In the genomic region with DNA sequence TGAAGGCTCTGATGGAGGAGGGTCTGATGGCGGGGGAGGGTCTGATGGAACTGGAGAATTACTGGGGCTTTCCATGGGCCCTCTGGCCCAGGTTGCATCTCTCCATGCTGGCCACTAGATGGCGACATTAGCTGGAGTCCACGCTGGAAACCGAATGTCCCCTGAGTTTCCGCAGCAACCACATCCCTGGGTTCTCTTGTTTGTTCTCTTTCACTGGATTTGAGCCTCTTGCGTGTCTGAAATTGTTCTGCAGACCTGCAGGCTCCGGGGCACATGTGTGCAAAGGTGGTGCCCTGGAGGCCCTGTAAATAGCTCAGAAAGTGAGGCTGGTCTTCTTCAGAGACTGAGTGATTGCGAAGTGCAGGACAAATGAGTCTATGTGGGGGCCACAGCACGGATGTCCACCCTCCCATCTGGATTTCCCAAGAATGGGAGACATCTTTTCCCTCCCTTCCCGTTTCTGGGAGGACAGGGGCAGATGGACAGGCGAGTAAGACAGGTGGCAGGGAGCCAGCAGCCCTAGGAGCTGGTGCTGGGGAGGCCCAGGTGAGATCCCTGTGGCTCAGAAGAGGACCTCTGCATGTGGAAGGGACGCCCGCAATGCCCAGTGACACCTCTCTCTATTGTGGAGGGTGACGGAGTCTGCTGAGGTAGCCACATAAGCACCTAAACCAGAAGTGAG, we compare ENCODE assay signal across 1 cellular context.
TF ChIP-seq lines count a peak whose summit lies in the region.

No MANE protein-coding gene starts in this region.

TF ChIP-seq in HepG2, 621 proteins besides CTCF, POLR2A, EP300 and RAD21 (continued from another document):
- TF ChIP-seq, protein P1, sequence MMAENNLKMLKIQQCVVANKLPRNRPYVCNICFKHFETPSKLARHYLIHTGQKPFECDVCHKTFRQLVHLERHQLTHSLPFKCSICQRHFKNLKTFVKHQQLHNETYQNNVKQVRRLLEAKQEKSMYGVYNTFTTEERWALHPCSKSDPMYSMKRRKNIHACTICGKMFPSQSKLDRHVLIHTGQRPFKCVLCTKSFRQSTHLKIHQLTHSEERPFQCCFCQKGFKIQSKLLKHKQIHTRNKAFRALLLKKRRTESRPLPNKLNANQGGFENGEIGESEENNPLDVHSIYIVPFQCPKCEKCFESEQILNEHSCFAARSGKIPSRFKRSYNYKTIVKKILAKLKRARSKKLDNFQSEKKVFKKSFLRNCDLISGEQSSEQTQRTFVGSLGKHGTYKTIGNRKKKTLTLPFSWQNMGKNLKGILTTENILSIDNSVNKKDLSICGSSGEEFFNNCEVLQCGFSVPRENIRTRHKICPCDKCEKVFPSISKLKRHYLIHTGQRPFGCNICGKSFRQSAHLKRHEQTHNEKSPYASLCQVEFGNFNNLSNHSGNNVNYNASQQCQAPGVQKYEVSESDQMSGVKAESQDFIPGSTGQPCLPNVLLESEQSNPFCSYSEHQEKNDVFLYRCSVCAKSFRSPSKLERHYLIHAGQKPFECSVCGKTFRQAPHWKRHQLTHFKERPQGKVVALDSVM (CRISPR knock-in tag; IDR thresholded peaks at IDR 0.05): no peak
- TF ChIP-seq IKZF4 (CRISPR knock-in tag; IDR thresholded peaks at IDR 0.05; ENCODE audit: borderline replicate concordance, low read depth, not compliant biosample characterization): no peak
- TF ChIP-seq TEAD3 (CRISPR knock-in tag; optimal IDR thresholded peaks at IDR 0.05; ENCODE audit: borderline replicate concordance): peak; percentile 9
- TF ChIP-seq, protein P2, sequence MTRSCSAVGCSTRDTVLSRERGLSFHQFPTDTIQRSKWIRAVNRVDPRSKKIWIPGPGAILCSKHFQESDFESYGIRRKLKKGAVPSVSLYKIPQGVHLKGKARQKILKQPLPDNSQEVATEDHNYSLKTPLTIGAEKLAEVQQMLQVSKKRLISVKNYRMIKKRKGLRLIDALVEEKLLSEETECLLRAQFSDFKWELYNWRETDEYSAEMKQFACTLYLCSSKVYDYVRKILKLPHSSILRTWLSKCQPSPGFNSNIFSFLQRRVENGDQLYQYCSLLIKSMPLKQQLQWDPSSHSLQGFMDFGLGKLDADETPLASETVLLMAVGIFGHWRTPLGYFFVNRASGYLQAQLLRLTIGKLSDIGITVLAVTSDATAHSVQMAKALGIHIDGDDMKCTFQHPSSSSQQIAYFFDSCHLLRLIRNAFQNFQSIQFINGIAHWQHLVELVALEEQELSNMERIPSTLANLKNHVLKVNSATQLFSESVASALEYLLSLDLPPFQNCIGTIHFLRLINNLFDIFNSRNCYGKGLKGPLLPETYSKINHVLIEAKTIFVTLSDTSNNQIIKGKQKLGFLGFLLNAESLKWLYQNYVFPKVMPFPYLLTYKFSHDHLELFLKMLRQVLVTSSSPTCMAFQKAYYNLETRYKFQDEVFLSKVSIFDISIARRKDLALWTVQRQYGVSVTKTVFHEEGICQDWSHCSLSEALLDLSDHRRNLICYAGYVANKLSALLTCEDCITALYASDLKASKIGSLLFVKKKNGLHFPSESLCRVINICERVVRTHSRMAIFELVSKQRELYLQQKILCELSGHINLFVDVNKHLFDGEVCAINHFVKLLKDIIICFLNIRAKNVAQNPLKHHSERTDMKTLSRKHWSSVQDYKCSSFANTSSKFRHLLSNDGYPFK (CRISPR knock-in tag; IDR thresholded peaks at IDR 0.05; ENCODE audit: borderline replicate concordance): no peak
- no peak for TF ChIP-seq ZNF101 (CRISPR knock-in tag; IDR thresholded peaks at IDR 0.05; ENCODE audit: borderline replicate concordance, low read depth)
- no peak for TF ChIP-seq ZNF430 (CRISPR knock-in tag; IDR thresholded peaks at IDR 0.05)
- TF ChIP-seq, protein P3, sequence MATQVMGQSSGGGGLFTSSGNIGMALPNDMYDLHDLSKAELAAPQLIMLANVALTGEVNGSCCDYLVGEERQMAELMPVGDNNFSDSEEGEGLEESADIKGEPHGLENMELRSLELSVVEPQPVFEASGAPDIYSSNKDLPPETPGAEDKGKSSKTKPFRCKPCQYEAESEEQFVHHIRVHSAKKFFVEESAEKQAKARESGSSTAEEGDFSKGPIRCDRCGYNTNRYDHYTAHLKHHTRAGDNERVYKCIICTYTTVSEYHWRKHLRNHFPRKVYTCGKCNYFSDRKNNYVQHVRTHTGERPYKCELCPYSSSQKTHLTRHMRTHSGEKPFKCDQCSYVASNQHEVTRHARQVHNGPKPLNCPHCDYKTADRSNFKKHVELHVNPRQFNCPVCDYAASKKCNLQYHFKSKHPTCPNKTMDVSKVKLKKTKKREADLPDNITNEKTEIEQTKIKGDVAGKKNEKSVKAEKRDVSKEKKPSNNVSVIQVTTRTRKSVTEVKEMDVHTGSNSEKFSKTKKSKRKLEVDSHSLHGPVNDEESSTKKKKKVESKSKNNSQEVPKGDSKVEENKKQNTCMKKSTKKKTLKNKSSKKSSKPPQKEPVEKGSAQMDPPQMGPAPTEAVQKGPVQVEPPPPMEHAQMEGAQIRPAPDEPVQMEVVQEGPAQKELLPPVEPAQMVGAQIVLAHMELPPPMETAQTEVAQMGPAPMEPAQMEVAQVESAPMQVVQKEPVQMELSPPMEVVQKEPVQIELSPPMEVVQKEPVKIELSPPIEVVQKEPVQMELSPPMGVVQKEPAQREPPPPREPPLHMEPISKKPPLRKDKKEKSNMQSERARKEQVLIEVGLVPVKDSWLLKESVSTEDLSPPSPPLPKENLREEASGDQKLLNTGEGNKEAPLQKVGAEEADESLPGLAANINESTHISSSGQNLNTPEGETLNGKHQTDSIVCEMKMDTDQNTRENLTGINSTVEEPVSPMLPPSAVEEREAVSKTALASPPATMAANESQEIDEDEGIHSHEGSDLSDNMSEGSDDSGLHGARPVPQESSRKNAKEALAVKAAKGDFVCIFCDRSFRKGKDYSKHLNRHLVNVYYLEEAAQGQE (IDR thresholded peaks at IDR 0.05; ENCODE audit: borderline replicate concordance in 1 of 2, low read depth in 1 of 2, low read length in 2 of 2): no peak
- no peak for TF ChIP-seq ZNF616 (CRISPR knock-in tag; IDR thresholded peaks at IDR 0.05; ENCODE audit: low read depth)
- no peak for TF ChIP-seq ZEB1 (IDR thresholded peaks at IDR 0.05; ENCODE audit: insufficient replicate concordance, low read depth)
- TF ChIP-seq FOXP1 (IDR thresholded peaks at IDR 0.05): no peak
- no peak for TF ChIP-seq FOXP1 (CRISPR knock-in tag; IDR thresholded peaks at IDR 0.05)
- TF ChIP-seq ZNF34 (CRISPR knock-in tag; IDR thresholded peaks at IDR 0.05; ENCODE audit: borderline replicate concordance): no peak
- no peak for TF ChIP-seq ATF7 (IDR thresholded peaks at IDR 0.05)
- no peak for TF ChIP-seq ATF7 (CRISPR knock-in tag; IDR thresholded peaks at IDR 0.05)
- no peak for TF ChIP-seq ZNF766 (CRISPR knock-in tag; IDR thresholded peaks at IDR 0.05; ENCODE audit: borderline replicate concordance)
- TF ChIP-seq ZBTB7A (CRISPR knock-in tag; IDR thresholded peaks at IDR 0.05): no peak
